ENCODE assay signal across 1 cellular context in genomic region chr6:7110092-7110792, GRCh38.
TF ChIP-seq lines count a peak whose summit lies in the region.

No MANE protein-coding gene starts in this region.

TF ChIP-seq in A549, 52 proteins besides CTCF, POLR2A, EP300 and RAD21 (continued from another document):
- TF ChIP-seq ELK1 (IDR thresholded peaks at IDR 0.05; ENCODE audit: low read depth, low read length) = no peak
- TF ChIP-seq CEBPB (IDR thresholded peaks at IDR 0.05) = no peak
- no peak for TF ChIP-seq MYC (IDR thresholded peaks at IDR 0.05; ENCODE audit: borderline replicate concordance, low read length)
